ENCODE assay signal across 1 cellular context in the genomic region with DNA sequence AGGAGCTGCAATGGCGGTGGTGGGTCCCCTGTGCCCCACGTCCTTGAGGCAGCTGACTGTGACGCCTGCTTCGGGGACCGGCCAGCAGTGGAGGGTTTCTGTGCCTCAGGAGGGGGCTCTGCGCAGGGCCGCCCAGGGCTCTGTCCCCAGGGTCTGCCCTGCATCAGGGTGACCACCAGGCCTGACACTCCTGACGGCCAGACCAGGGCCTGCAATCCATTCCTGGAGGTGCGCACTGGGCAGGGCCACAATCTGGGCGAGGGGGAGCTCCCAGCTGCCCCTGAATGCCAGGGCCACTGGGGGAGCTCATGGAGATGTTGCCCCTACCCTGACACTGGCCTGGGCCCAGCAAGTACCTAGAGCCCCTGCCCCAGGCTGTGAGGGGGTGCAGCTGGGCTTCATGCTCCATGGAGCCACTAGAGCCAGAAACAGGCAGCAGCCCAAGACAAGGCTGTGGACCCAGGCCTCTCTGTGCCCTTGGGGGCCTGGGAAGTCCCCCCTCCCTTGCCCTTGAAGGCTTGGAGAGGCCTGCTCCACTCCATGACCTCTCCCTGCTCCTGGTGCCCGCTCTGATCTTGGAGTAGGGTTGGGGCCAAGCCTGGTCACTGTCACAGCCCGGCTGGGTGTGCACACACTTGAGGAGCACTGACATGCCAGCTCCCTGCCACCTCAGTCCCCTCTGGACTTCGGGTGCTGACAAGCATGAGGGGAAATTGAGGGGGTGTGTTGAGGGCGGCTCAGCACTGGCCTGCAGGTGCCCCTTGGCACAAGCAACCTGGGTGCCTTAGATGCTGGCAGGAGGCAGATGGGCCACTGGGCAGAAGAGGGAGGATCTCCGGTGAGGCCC.
TF ChIP-seq lines count a peak whose summit lies in the region.

No MANE protein-coding gene starts in this region.

TF ChIP-seq in HepG2, 621 proteins besides CTCF, POLR2A, EP300 and RAD21 (continued from another document):
- TF ChIP-seq, protein P1, sequence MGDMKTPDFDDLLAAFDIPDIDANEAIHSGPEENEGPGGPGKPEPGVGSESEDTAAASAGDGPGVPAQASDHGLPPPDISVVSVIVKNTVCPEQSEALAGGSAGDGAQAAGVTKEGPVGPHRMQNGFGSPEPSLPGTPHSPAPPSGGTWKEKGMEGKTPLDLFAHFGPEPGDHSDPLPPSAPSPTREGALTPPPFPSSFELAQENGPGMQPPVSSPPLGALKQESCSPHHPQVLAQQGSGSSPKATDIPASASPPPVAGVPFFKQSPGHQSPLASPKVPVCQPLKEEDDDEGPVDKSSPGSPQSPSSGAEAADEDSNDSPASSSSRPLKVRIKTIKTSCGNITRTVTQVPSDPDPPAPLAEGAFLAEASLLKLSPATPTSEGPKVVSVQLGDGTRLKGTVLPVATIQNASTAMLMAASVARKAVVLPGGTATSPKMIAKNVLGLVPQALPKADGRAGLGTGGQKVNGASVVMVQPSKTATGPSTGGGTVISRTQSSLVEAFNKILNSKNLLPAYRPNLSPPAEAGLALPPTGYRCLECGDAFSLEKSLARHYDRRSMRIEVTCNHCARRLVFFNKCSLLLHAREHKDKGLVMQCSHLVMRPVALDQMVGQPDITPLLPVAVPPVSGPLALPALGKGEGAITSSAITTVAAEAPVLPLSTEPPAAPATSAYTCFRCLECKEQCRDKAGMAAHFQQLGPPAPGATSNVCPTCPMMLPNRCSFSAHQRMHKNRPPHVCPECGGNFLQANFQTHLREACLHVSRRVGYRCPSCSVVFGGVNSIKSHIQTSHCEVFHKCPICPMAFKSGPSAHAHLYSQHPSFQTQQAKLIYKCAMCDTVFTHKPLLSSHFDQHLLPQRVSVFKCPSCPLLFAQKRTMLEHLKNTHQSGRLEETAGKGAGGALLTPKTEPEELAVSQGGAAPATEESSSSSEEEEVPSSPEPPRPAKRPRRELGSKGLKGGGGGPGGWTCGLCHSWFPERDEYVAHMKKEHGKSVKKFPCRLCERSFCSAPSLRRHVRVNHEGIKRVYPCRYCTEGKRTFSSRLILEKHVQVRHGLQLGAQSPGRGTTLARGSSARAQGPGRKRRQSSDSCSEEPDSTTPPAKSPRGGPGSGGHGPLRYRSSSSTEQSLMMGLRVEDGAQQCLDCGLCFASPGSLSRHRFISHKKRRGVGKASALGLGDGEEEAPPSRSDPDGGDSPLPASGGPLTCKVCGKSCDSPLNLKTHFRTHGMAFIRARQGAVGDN (CRISPR knock-in tag; IDR thresholded peaks at IDR 0.05), result peak; percentile 16
- TF ChIP-seq, protein P2, sequence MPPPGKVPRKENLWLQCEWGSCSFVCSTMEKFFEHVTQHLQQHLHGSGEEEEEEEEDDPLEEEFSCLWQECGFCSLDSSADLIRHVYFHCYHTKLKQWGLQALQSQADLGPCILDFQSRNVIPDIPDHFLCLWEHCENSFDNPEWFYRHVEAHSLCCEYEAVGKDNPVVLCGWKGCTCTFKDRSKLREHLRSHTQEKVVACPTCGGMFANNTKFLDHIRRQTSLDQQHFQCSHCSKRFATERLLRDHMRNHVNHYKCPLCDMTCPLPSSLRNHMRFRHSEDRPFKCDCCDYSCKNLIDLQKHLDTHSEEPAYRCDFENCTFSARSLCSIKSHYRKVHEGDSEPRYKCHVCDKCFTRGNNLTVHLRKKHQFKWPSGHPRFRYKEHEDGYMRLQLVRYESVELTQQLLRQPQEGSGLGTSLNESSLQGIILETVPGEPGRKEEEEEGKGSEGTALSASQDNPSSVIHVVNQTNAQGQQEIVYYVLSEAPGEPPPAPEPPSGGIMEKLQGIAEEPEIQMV (CRISPR knock-in tag; IDR thresholded peaks at IDR 0.05; ENCODE audit: low read depth), result no peak
- peak; percentile 46 for TF ChIP-seq AGO2 (optimal IDR thresholded peaks at IDR 0.05; ENCODE audit: low read depth, low read length)
TF ChIP-seq in HepG2: peak in this region for 2.
